13 cellular contexts compared by ENCODE assay signal in the genomic region with DNA sequence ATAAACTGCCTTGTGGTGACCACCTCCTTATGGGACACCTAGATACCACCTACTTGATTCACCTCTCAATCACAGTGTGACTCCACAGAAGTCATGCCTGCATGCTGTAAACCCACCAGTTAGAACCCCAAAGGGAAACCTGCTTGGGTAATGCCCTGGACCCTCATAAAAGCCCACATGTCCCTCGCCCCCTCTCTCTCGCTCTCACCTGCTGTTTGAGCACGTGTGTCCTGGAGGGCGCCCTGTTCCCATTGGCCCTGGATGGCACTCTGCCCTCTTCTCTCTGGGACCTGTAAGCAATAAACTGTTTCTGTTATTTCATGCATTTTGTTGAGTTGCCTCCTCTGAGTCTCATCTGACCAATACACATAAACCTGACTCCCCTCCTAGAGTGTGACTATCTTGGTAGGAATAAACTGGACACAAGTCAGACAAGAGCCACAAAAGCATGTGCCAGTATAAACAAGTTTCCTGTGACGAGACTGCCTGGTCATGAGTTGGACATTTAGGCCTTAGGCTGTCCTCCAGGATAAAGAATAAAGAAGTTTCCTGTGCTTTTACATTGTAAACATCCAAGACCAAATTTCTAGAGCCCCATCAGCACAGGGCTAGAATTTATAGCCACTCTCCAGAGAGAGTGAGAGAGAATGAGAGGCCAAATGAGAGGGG. TPM values are rescaled to one million over a fixed set of nuclear protein-coding genes. Genes with fewer than 3 reads are reported as not detected.
A peak's percentile ranks its signal among the peaks of the same experiment; 100 is the strongest.
DNase-seq lines count a peak whose midpoint lies in the region; ATAC-seq and TF ChIP-seq lines count a peak whose summit lies in the region.
"Had no signal": no experiment of that assay in that cellular context is flagged by ENCODE, and none has a peak within 500 bp of the region (broad histone marks: within the 10 kb centered on the region; RNA-seq: fewer than 3 reads in every experiment).

No MANE protein-coding gene starts in this region.

- no peak overlapping the region for H3K4me3 ChIP-seq in adipocyte (ENCODE audit: low read length)
- no peak overlapping the region for H3K4me3 ChIP-seq in fibroblast of villous mesenchyme (ENCODE audit: low read depth, low read length)
- H3K4me3 ChIP-seq: breast epithelium, prostate gland had no signal

- H3K36me3 ChIP-seq in adipocyte (ENCODE audit: control insufficient read depth, insufficient read depth, low read length, severe bottlenecking), result no peaks in the 10 kb centered on the region
- H3K36me3 ChIP-seq: breast epithelium, prostate gland had no signal

- H3K9ac ChIP-seq in adipocyte (ENCODE audit: low read length), result no peak overlapping the region

- ATAC-seq in left lobe of liver, result no peak
- ATAC-seq: CD8-positive, alpha-beta T cell; effector memory CD8-positive, alpha-beta T cell had no signal

- TF ChIP-seq CTCF in fibroblast of villous mesenchyme (IDR thresholded peaks at IDR 0.05; ENCODE audit: insufficient read depth, low read depth, low read length), result no peak

- H3K9me3 ChIP-seq in adipocyte (ENCODE audit: control insufficient read depth, low read length), result peaks cover 11% of the 10 kb centered on the region
- H3K9me3 ChIP-seq: prostate gland had no signal

- H3K4me1 ChIP-seq in adipocyte (ENCODE audit: control insufficient read depth, insufficient read depth, low read length), result no peaks in the 10 kb centered on the region
- H3K4me1 ChIP-seq: breast epithelium, prostate gland had no signal

- DNase-seq in GM04504 (ENCODE audit: low read depth), result peak; percentile 33
- DNase-seq in adipocyte (ENCODE audit: low read depth), result peak; percentile 39
- peak; percentile 29 for DNase-seq in fibroblast of villous mesenchyme (ENCODE audit: low read depth)
- peak; percentile 12 for DNase-seq in stimulated activated CD8-positive, alpha-beta memory T cell treated with anti-CD3 and anti-CD28 coated beads, Interleukin-4, amount 100 ng/mL, for 48 hours
- DNase-seq in NAMALWA (ENCODE audit: low spot score), result no peak
- DNase-seq in NOMO-1 treated with dmso at 0.1 percent for 144 hours (lab: John Stamatoyannopoulos, UW; ENCODE audit: unreplicated experiment), result no peak
- no peak for DNase-seq in left lobe of liver (ENCODE audit: low spot score)
- DNase-seq: CD8-positive, alpha-beta T cell; effector memory CD8-positive, alpha-beta T cell; glutamatergic neuron; NK-92 treated with Interleukin-12 subunit alpha and Interleukin-12 subunit beta, amount 100 ng/mL, for 24 hours had no signal

- H3K27me3 ChIP-seq in adipocyte (replicated peaks; ENCODE audit: control insufficient read depth, insufficient read depth, low read length), result no peaks in the 10 kb centered on the region
- H3K27me3 ChIP-seq: breast epithelium had no signal

RNA-seq across cellular contexts. Expression of a gene that starts 8.6 kb away (rescaled TPM):
- 94.1 and 102 TPM in 2 replicates for total RNA-seq in fibroblast of villous mesenchyme
- total RNA-seq in left lobe of liver, result 1.2 TPM

RNA-seq across cellular contexts. Expression of a gene that starts 10.3 kb away (rescaled TPM):
- 51.4 and 103 TPM in 2 replicates for total RNA-seq in fibroblast of villous mesenchyme
- 20.4 TPM for total RNA-seq in left lobe of liver

RNA-seq across cellular contexts. Expression of a gene that starts 39.7 kb away (rescaled TPM):
- total RNA-seq in fibroblast of villous mesenchyme (9.9 and 15.8 TPM in 2 replicates), left lobe of liver (5.9 TPM)

RNA-seq across cellular contexts. Expression of a gene that starts 39.8 kb away (rescaled TPM):
- total RNA-seq in fibroblast of villous mesenchyme (92.1 and 128 TPM in 2 replicates), left lobe of liver (54.2 TPM)

RNA-seq across cellular contexts. Expression of a gene that starts 53.3 kb away (rescaled TPM):
- under 0.01 and 0.43 TPM in 2 replicates for total RNA-seq in fibroblast of villous mesenchyme
- total RNA-seq in left lobe of liver, result 0.28 TPM
- total RNA-seq: CD8-positive, alpha-beta T cell had no signal

Comparison
In these comparisons a context has a peak if more than half of its experiments do, and no peak if none do; other contexts are left out.
1. DNase-seq: peak in GM04504 (single experiment), adipocyte (single experiment), fibroblast of villous mesenchyme (single experiment) and stimulated activated CD8-positive, alpha-beta memory T cell treated with anti-CD3 and anti-CD28 coated beads, Interleukin-4, amount 100 ng/mL, for 48 hours (single experiment); none in NAMALWA (single experiment), NOMO-1 treated with dmso at 0.1 percent for 144 hours (single experiment) and left lobe of liver (single experiment).
2. RNA of a gene that starts 8.6 kb away (total RNA-seq): 94.1 to 102 TPM in fibroblast of villous mesenchyme; 1.2 TPM in left lobe of liver (single experiment); every median in the first group is over 10 times any median in the second.